In the genomic region with DNA sequence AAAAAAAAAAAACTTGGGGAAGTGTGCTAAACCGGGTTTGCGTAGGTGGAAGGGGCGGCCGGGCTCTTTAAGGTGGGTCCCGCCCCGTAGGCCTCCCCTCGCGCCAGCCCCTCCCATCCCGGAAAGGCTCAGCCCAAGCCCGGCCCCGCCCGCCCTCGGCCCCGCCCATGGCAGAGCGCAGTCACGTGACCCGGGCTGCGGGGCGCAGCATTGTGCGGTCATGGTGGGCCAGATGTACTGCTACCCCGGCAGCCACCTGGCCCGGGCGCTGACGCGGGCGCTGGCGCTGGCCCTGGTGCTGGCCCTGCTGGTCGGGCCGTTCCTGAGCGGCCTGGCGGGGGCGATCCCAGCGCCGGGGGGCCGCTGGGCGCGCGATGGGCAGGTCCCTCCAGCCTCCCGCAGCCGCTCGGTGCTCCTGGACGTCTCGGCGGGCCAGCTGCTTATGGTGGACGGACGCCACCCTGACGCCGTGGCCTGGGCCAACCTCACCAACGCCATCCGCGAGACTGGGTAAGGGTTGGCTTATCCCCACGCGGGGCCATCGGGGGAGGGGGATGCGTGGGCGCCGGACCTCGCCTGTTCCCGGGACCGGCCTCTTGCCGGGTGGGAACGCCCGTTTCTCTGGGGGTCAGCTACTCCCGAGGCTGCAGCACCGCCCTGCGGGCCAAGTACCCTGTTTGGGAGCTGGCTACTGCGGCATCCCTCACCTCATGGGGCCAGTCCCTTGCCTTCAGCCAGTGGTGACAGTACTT, we compare ENCODE assay signal across 8 cellular contexts. TPM values are rescaled to one million over a fixed set of nuclear protein-coding genes. Genes with fewer than 3 reads are reported as not detected.
DNase-seq lines count a peak whose midpoint lies in the region; ATAC-seq and TF ChIP-seq lines count a peak whose summit lies in the region.

A gene with protein sequence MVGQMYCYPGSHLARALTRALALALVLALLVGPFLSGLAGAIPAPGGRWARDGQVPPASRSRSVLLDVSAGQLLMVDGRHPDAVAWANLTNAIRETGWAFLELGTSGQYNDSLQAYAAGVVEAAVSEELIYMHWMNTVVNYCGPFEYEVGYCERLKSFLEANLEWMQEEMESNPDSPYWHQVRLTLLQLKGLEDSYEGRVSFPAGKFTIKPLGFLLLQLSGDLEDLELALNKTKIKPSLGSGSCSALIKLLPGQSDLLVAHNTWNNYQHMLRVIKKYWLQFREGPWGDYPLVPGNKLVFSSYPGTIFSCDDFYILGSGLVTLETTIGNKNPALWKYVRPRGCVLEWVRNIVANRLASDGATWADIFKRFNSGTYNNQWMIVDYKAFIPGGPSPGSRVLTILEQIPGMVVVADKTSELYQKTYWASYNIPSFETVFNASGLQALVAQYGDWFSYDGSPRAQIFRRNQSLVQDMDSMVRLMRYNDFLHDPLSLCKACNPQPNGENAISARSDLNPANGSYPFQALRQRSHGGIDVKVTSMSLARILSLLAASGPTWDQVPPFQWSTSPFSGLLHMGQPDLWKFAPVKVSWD (plus strand): TSS at position 207 of the 752 bp plus-strand sequence. CDS start 14 bp downstream, at position 221.

- H3K4me3 ChIP-seq in AG10803 (ENCODE audit: low read length), result peak within 1 kb of the TSS; percentile 88
- H3K4me3 ChIP-seq in kidney epithelial cell (ENCODE audit: low read depth, low read length), result peak within 1 kb of the TSS; percentile 60

- H3K27me3 ChIP-seq in kidney epithelial cell (ENCODE audit: control insufficient read depth, insufficient read depth, low read length), result no peaks in the 10 kb centered on the region

- H3K36me3 ChIP-seq in kidney epithelial cell (ENCODE audit: control insufficient read depth, insufficient read depth, low read length), result no peaks in the 10 kb centered on the region

- TF ChIP-seq CTCF in AG10803 (conservative IDR thresholded peaks at IDR 0.05; ENCODE audit: low read length) (no peak), kidney epithelial cell (IDR thresholded peaks at IDR 0.05; ENCODE audit: insufficient read depth, low read length, poor library complexity, severe bottlenecking) (no peak)

- DNase-seq in AG10803 (ENCODE audit: low read depth) (peak; percentile 92), NCI-H446 treated with DMSO at 0.1 percent for 48 hours (lab: John Stamatoyannopoulos, UW) (peak; percentile 84), cerebellar nuclear complex (lab: John Stamatoyannopoulos, UW) (peak; percentile 83 to 88), kidney epithelial cell (ENCODE audit: low read depth) (peak; percentile 54)
- DNase-seq in activated CD4-positive, alpha-beta T cell treated with anti-CD3 and anti-CD28 coated beads for 1 hour, result peak; percentile 90
- DNase-seq in stimulated activated CD4-positive, alpha-beta T cell treated with anti-CD3 and anti-CD28 coated beads, Interleukin-15, amount 100 ng/mL, for 24 hours, result peak; percentile 96

- ATAC-seq in GM19025 (IDR thresholded peaks at IDR 0.05; ENCODE audit: low read depth, unreplicated experiment) (peak; percentile 90), HG03280 (IDR thresholded peaks at IDR 0.05; ENCODE audit: unreplicated experiment) (peak; percentile 86)

RNA-seq across cellular contexts. Expression of the gene that starts here (rescaled TPM):
- total RNA-seq in kidney epithelial cell, result 54.3 and 71.5 TPM in 2 replicates

Comparison
In these comparisons a context has a peak if more than half of its experiments do, and no peak if none do; other contexts are left out.
1. Peak in every context shown above with its lines: DNase-seq, ATAC-seq and H3K4me3 ChIP-seq.